17 cellular contexts compared by ENCODE assay signal in the genomic region with DNA sequence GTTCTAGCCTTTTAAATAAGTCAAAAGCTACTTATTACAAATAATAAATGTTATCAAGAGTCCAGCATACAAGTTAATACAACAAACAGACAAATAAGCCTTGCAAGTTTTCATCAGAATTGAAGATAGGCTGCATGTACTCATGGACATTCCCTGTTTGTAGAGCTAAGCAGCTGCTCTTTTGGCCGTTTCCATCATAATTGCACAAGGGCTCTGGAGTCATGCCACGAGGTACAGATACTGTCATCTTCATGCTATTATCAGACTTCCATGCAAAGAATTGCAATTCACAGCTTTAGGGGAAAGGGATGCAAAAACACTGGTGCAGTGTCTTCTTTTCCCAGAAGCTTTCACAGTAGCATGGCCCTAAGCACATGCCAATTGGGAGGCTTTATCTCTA. TPM values are rescaled to one million over a fixed set of nuclear protein-coding genes. Genes with fewer than 3 reads are reported as not detected.
A peak's percentile ranks its signal among the peaks of the same experiment; 100 is the strongest.
DNase-seq lines count a peak whose midpoint lies in the region; ATAC-seq, FAIRE-seq and TF ChIP-seq lines count a peak whose summit lies in the region.
"Had no signal": no experiment of that assay in that cellular context is flagged by ENCODE, and none has a peak within 500 bp of the region (broad histone marks: within the 10 kb centered on the region; RNA-seq: fewer than 3 reads in every experiment).

No MANE protein-coding gene starts in this region.

- DNase-seq in AG20443 (ENCODE audit: low spot score) (peak; percentile 61), NCI-H446 (lab: John Stamatoyannopoulos, UW) (peak; percentile 21 to 76), fibroblast of villous mesenchyme (ENCODE audit: low read depth) (peak; percentile 57), psoas muscle (peak; percentile 45 to 56), kidney (no peak), BE2C (no peak), NCI-H2081 treated with DMSO at 0.1 percent for 48 hours (lab: John Stamatoyannopoulos, UW) (no peak)
- DNase-seq: activated naive CD4-positive, alpha-beta T cell; aorta; KG1; NCI-H1105 treated with DMSO at 0.1 percent for 48 hours had no signal

- H3K9me3 ChIP-seq in psoas muscle (no peaks in the 10 kb centered on the region), kidney (ENCODE audit: control insufficient read depth in 1 of 2, low read length in 2 of 2) (no peaks in the 10 kb centered on the region), BE2C (no peaks in the 10 kb centered on the region)
- H3K9me3 ChIP-seq: HAP-1, Peyer's patch had no signal

- H3K27ac ChIP-seq in psoas muscle, result no peak overlapping the region
- no peak overlapping the region for H3K27ac ChIP-seq in kidney (ENCODE audit: low read depth in 2 of 2, low read length in 2 of 2)
- H3K27ac ChIP-seq: Peyer's patch had no signal

- no peaks in the 10 kb centered on the region for H3K4me1 ChIP-seq in psoas muscle
- H3K4me1 ChIP-seq in kidney (ENCODE audit: control insufficient read depth in 1 of 2, insufficient read depth in 1 of 2, low read depth in 1 of 2, low read length in 2 of 2), result peaks cover 2 to 7% of the 10 kb centered on the region in 2 donors
- H3K4me1 ChIP-seq in BE2C, result peaks cover 4% of the 10 kb centered on the region; the same call in 1 of the 2 replicates
- H3K4me1 ChIP-seq: HAP-1, Peyer's patch had no signal

- no peak for FAIRE-seq in kidney (lab: Jason Lieb, UNC)
- FAIRE-seq: colon, TTC549 had no signal

- ATAC-seq in psoas muscle (peak in 2 of 4 donors; percentile 49 to 70), GM21381 (IDR thresholded peaks at IDR 0.05; ENCODE audit: unreplicated experiment) (no peak)

- 52 to 67% (median 53%) methylated on average over 2 of the region's 2 CpGs for WGBS in psoas muscle, 3 donors

- TF ChIP-seq CTCF in fibroblast of villous mesenchyme (IDR thresholded peaks at IDR 0.05; ENCODE audit: insufficient read depth, low read depth, low read length) (no peak), psoas muscle (IDR thresholded peaks at IDR 0.05) (no peak), kidney (IDR thresholded peaks at IDR 0.05; ENCODE audit: borderline replicate concordance, extremely low read depth, insufficient read depth) (no peak), BE2C (IDR thresholded peaks at IDR 0.05; ENCODE audit: low read depth, low read length) (no peak)

- H3K4me3 ChIP-seq in fibroblast of villous mesenchyme (ENCODE audit: low read depth, low read length) (no peak overlapping the region), psoas muscle (no peak overlapping the region), kidney (ENCODE audit: low read length in 2 of 2) (no peak overlapping the region), BE2C (ENCODE audit: low read depth, low read length) (no peak overlapping the region)
- H3K4me3 ChIP-seq: HAP-1, Peyer's patch had no signal

- H3K27me3 ChIP-seq in psoas muscle (ENCODE audit: insufficient read depth in 3 of 3, low read length in 2 of 3) (no peaks in the 10 kb centered on the region), BE2C (no peaks in the 10 kb centered on the region)
- H3K27me3 ChIP-seq: Peyer's patch had no signal

- intact Hi-C loops in psoas muscle (cut with DNase I) (no loop called here), kidney (cut with DNase I) (no loop called here)

- peaks cover 0 to 18% of the 10 kb centered on the region in 2 donors for H3K36me3 ChIP-seq in psoas muscle (ENCODE audit: insufficient read depth in 1 of 2, low read depth in 1 of 2)
- no peaks in the 10 kb centered on the region for H3K36me3 ChIP-seq in kidney (ENCODE audit: control insufficient read depth in 1 of 2, insufficient read depth in 2 of 2, low read length in 2 of 2)
- H3K36me3 ChIP-seq in BE2C, result no peaks in the 10 kb centered on the region; the same call in 1 of the 2 replicates
- H3K36me3 ChIP-seq: HAP-1, Peyer's patch had no signal

- no peak overlapping the region for H3K9ac ChIP-seq in kidney (ENCODE audit: low read length in 2 of 2)

RNA-seq across cellular contexts. Expression of gene TBX15, which starts 52.8 kb away (rescaled TPM):
- total RNA-seq in fibroblast of villous mesenchyme (under 0.01 TPM in 2 replicates), psoas muscle (100 to 1,000 TPM in 3 of 4 donors, 10 to 100 TPM in 1; 62.5 to 220 (median 143) TPM), kidney (0.82 TPM)
- polyA plus RNA-seq in psoas muscle (100 to 1,000 TPM in 1 of 3 donors, 10 to 100 TPM in 2; 37.0 to 105 (median 53.8) TPM), kidney (ENCODE audit: insufficient read depth, low read depth, low replicate concordance) (not detected)
- polyA plus RNA-seq in BE2C (2012; ENCODE audit: insufficient read depth, insufficient read length, low read depth), result 0.22 TPM
- total RNA-seq: activated CD4-positive, alpha-beta T cell treated with anti-CD3 and anti-CD28 coated beads, Interleukin-2, amount 10 ng/mL, durations not matched to agents 24 days and 14 days had no signal

Comparison
In these comparisons a context has a peak if more than half of its experiments do, and no peak if none do; other contexts are left out.
1. DNase-seq: peak in AG20443 (single experiment), NCI-H446 (2 of 2), fibroblast of villous mesenchyme (single experiment) and psoas muscle (2 of 2); none in kidney (single experiment), BE2C (single experiment) and NCI-H2081 treated with DMSO at 0.1 percent for 48 hours (single experiment).
2. RNA of gene TBX15, which starts 52.8 kb away (total RNA-seq): 62.5 to 220 TPM in psoas muscle; 0.82 TPM in kidney (single experiment) and under 0.01 TPM in fibroblast of villous mesenchyme; every median in the first group is over 10 times any median in the second.